Comparison of ENCODE assay signal across 18 cellular contexts in the genomic region with DNA sequence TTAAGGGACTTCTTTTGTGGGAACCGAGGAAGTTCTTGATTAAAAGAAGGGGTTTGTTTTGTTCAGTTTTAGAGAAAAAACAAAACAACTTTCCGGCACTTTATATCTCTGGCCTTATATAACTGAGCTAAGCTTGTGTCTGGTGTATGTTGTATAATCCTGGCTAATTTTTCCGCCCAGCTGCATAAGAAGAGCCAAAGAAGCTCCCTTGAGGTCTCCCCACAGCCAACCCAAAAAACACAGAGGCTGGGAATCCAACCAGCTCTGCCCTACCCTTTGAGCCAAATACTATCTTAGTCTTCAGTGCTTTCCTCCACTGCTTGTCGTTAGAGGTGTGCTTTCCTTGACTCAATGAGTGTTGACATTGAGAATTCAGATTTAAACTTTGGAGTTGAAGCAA. TPM values are rescaled to one million over a fixed set of nuclear protein-coding genes. Genes with fewer than 3 reads are reported as not detected.
DNase-seq lines count a peak whose midpoint lies in the region; ATAC-seq lines count a peak whose summit lies in the region.
"Had no signal": no experiment of that assay in that cellular context is flagged by ENCODE, and none has a peak within 500 bp of the region (broad histone marks: within the 10 kb centered on the region; RNA-seq: fewer than 3 reads in every experiment).

No MANE protein-coding gene starts in this region.

- H3K36me3 ChIP-seq in aorta (ENCODE audit: control insufficient read depth in 1 of 2, insufficient read depth in 2 of 2, low read length in 1 of 2) = no peaks in the 10 kb centered on the region

- DNase-seq in Right ventricle myocardium inferior (ENCODE audit: missing footprints) (no peak), cardiac septum (ENCODE audit: low spot score) (no peak), left cardiac atrium (no peak), sciatic nerve (ENCODE audit: low spot score) (no peak), aorta (no peak), NCI-H1105 (lab: John Stamatoyannopoulos, UW) (no peak)
- DNase-seq in naive thymus-derived CD8-positive, alpha-beta T cell = no peak
- DNase-seq: CD8-positive, alpha-beta T cell; COR-L47; DMS153; DMS79 treated with DMSO at 0.1 percent for 48 hours; GDM1; GM23248; H7 had no signal

- no peak overlapping the region for H3K27ac ChIP-seq in aorta (ENCODE audit: low read depth in 1 of 2, low read length in 2 of 2)
- H3K27ac ChIP-seq: 22Rv1, GM23248, HL-60 had no signal

- H3K4me3 Mint-ChIP-seq in naive thymus-derived CD8-positive, alpha-beta T cell = no peak overlapping the region
- H3K4me3 Mint-ChIP-seq: CD14-positive monocyte; CD8-positive, alpha-beta T cell had no signal

- H3K9me3 ChIP-seq in aorta (ENCODE audit: control insufficient read depth, low read length) = no peaks in the 10 kb centered on the region

- intact Hi-C loops in Right ventricle myocardium inferior (cut with DNase I) = no loop called here
- intact Hi-C loops in cardiac septum (cut with DNase I) = no loop called here
- intact Hi-C loops in left cardiac atrium (cut with DNase I) = no loop called here
- intact Hi-C loops in sciatic nerve (cut with DNase I) = no loop called here
- intact Hi-C loops in aorta (cut with DNase I) = no loop called here

- H3K27me3 Mint-ChIP-seq in naive thymus-derived CD8-positive, alpha-beta T cell = peaks cover 18 to 35% (median 26%) of the 10 kb centered on the region in 5 donors

- H3K4me3 ChIP-seq in aorta (ENCODE audit: low read length in 2 of 2) = no peak overlapping the region
- H3K4me3 ChIP-seq: GM23248 had no signal

- H3K27me3 ChIP-seq in aorta (ENCODE audit: control insufficient read depth in 1 of 2, insufficient read depth in 2 of 2, low read length in 1 of 2) = no peaks in the 10 kb centered on the region

- ATAC-seq in Right ventricle myocardium inferior (peak; percentile 93), left cardiac atrium (peak; percentile 63 to 94), sciatic nerve (peak; percentile 93), aorta (ENCODE audit: low FRiP score) (peak; percentile 65), GM19328 (IDR thresholded peaks at IDR 0.05; ENCODE audit: unreplicated experiment) (no peak)
- ATAC-seq in naive thymus-derived CD8-positive, alpha-beta T cell = no peak
- ATAC-seq: CD8-positive, alpha-beta T cell had no signal

- no peaks in the 10 kb centered on the region for H3K4me1 Mint-ChIP-seq in naive thymus-derived CD8-positive, alpha-beta T cell
- H3K4me1 Mint-ChIP-seq: CD14-positive monocyte had no signal

- no peaks in the 10 kb centered on the region for H3K4me1 ChIP-seq in aorta (ENCODE audit: control insufficient read depth in 1 of 2, insufficient read depth in 2 of 2, low read length in 2 of 2)

- POLR2A ChIA-PET in naive thymus-derived CD8-positive, alpha-beta T cell (lab: Charles Lee) = no interaction called here

- H3K9me3 Mint-ChIP-seq in naive thymus-derived CD8-positive, alpha-beta T cell = no peaks in the 10 kb centered on the region
- H3K9me3 Mint-ChIP-seq: CD8-positive, alpha-beta T cell had no signal

- H3K27ac Mint-ChIP-seq in naive thymus-derived CD8-positive, alpha-beta T cell = no peak overlapping the region
- H3K27ac Mint-ChIP-seq: CD14-positive monocyte; CD8-positive, alpha-beta T cell had no signal

- 66 to 71% methylated on average over 4 of the region's 4 CpGs for WGBS in aorta, 2 donors

- no peaks in the 10 kb centered on the region for H3K36me3 Mint-ChIP-seq in naive thymus-derived CD8-positive, alpha-beta T cell
- H3K36me3 Mint-ChIP-seq: CD14-positive monocyte; CD8-positive, alpha-beta T cell had no signal

RNA-seq across cellular contexts. Expression of a gene that starts 45.5 kb away (rescaled TPM):
- total RNA-seq in Right ventricle myocardium inferior = 41.0 TPM
- total RNA-seq in cardiac septum = 72.8 TPM
- 10 to 100 TPM; 36.8 to 44.9 TPM for total RNA-seq in left cardiac atrium
- 72.2 TPM for total RNA-seq in sciatic nerve
- 10 to 100 TPM; 63.9 to 65.2 TPM for total RNA-seq in aorta
- 10 to 100 TPM; 60.3 to 60.7 TPM for polyA plus RNA-seq in aorta
- total RNA-seq in naive thymus-derived CD8-positive, alpha-beta T cell = 10 to 100 TPM; 31.1 to 38.5 TPM
- polyA plus RNA-seq in naive thymus-derived CD8-positive, alpha-beta T cell = 10 to 100 TPM in 1 of 3 donors, 1 to 10 TPM in 2; 8.6 to 11.6 (median 9.3) TPM

Comparison
In these comparisons a context has a peak if more than half of its experiments do, and no peak if none do; other contexts are left out.
1. ATAC-seq: peak in Right ventricle myocardium inferior (single experiment), left cardiac atrium (2 of 2), sciatic nerve (single experiment) and aorta (single experiment); none in naive thymus-derived CD8-positive, alpha-beta T cell (0 of 2) and GM19328 (single experiment).